Comparison of ENCODE assay signal across 23 cellular contexts in the genomic region with DNA sequence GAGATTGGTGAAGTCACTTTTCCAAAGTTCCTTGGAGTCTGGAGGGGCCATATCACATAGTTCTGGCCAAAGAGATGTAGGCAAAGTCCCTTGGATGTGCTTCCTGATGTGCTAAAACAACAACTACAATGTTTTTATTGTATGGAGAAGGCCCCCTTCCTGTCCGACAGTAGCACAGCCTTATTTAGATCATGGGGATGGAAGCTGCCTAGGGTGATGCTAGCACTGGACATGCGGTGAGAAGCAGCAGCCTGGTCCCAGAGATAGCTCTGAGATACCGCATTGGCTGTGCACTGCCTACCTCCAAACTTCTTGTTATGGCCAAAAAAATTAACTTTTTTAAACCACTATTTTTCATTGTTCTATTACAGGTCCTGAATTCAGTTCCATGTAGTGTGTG.
"Had no signal": no experiment of that assay in that cellular context is flagged by ENCODE, and none has a peak within 500 bp of the region (broad histone marks: within the 10 kb centered on the region; RNA-seq: fewer than 3 reads in every experiment).

No MANE protein-coding gene starts in this region.

- ATAC-seq: foreskin keratinocyte; gastrocnemius medialis; heart right ventricle; left cardiac atrium; lower lobe of right lung; naive thymus-derived CD4-positive, alpha-beta T cell; natural killer cell had no signal

- H3K4me3 ChIP-seq: coronary artery, dorsolateral prefrontal cortex, esophagus muscularis mucosa, gastrocnemius medialis, heart right ventricle, left ventricle myocardium inferior, lower lobe of right lung had no signal

- H3K27ac ChIP-seq: coronary artery, dorsolateral prefrontal cortex, esophagus muscularis mucosa, foreskin keratinocyte, gastrocnemius medialis, heart right ventricle, left ventricle myocardium inferior, lower lobe of right lung had no signal

- H3K36me3 ChIP-seq: esophagus muscularis mucosa, gastrocnemius medialis, heart right ventricle, left ventricle myocardium inferior, lower lobe of right lung had no signal

- H3K4me1 ChIP-seq: esophagus muscularis mucosa, foreskin keratinocyte, gastrocnemius medialis, heart right ventricle, left ventricle myocardium inferior, lower lobe of right lung had no signal

- FAIRE-seq: colon, endothelial cell of umbilical vein, islet of Langerhans, keratinocyte had no signal

- H3K27me3 ChIP-seq: dorsolateral prefrontal cortex, esophagus muscularis mucosa, foreskin keratinocyte, gastrocnemius medialis, heart right ventricle had no signal

- H3K9me3 ChIP-seq: gastrocnemius medialis had no signal

- DNase-seq: dermis blood vessel endothelial cell; dorsolateral prefrontal cortex; effector CD4-positive, alpha-beta T cell; effector memory CD4-positive, alpha-beta T cell; foreskin keratinocyte; gastrocnemius medialis; glutamatergic neuron; head of caudate nucleus; heart right ventricle; hippocampal formation; left cardiac atrium; left ventricle myocardium inferior; lower lobe of right lung; mesendoderm; midbrain; naive thymus-derived CD4-positive, alpha-beta T cell; natural killer cell had no signal
